18 cellular contexts compared by ENCODE assay signal in genomic region chr16:7378024-7378695, GRCh38. TPM values are rescaled to one million over a fixed set of nuclear protein-coding genes. Genes with fewer than 3 reads are reported as not detected.
A peak's percentile ranks its signal among the peaks of the same experiment; 100 is the strongest.
DNase-seq lines count a peak whose midpoint lies in the region; ATAC-seq, FAIRE-seq and TF ChIP-seq lines count a peak whose summit lies in the region.
"Had no signal": no experiment of that assay in that cellular context is flagged by ENCODE, and none has a peak within 500 bp of the region (broad histone marks: within the 10 kb centered on the region; RNA-seq: fewer than 3 reads in every experiment).

No MANE protein-coding gene starts in this region.

- H3K9me1 ChIP-seq in keratinocyte (ENCODE audit: control insufficient read depth, extremely low read depth, insufficient read depth, low read length): no peaks in the 10 kb centered on the region

- CTCF ChIA-PET in HepG2 (lab: Yijun Ruan, JAX; ENCODE audit: low intra/inter-chr PET ratio, low total read pairs): no interaction called here

- FAIRE-seq in HepG2 (lab: Jason Lieb, UNC) (no peak), keratinocyte (lab: Jason Lieb, UNC) (peak; percentile 36)
- FAIRE-seq: G401.6, GM12891, HTR-8/SVneo had no signal

- H3K79me2 ChIP-seq in HepG2 (ENCODE audit: insufficient read depth, low read length) (no peaks in the 10 kb centered on the region), keratinocyte (ENCODE audit: control insufficient read depth, insufficient read depth, low read length) (no peaks in the 10 kb centered on the region)

- H3K9ac ChIP-seq in HepG2 (ENCODE audit: insufficient read depth, low read depth, low read length) (no peak overlapping the region), keratinocyte (ENCODE audit: control insufficient read depth, extremely low read depth, insufficient read depth, low read length) (no peak overlapping the region)
- H3K9ac ChIP-seq: BLaER1 treated with 17β-estradiol and CSF1 and Interleukin-3, amounts not matched to agents 10 nM and 100 nM had no signal

- POLR2A ChIA-PET in HepG2 (lab: Yijun Ruan, JAX): no interaction called here

- ATAC-seq in HepG2 (no peak), right lobe of liver (no peak), left lobe of liver (no peak)

- H3K4me3 ChIP-seq in HepG2 (replicated peaks in 1 of 3; ENCODE audit: insufficient read depth in 1 of 3, low read depth in 2 of 3, low read length in 3 of 3): no peak overlapping the region
- H3K4me3 ChIP-seq in right lobe of liver: no peak overlapping the region
- H3K4me3 ChIP-seq in keratinocyte (ENCODE audit: control insufficient read depth in 2 of 3, extremely low read depth in 1 of 3, insufficient read depth in 2 of 3, low read depth in 1 of 3, low read length in 3 of 3): no peak overlapping the region
- H3K4me3 ChIP-seq: BLaER1 treated with 17β-estradiol and CSF1 and Interleukin-3, amounts not matched to agents 10 nM and 100 nM had no signal

- intact Hi-C loops in HepG2 (cut with micrococcal nuclease; ENCODE audit: unreplicated experiment): no loop called here
- intact Hi-C loops in right lobe of liver (cut with DNase I): no loop called here

- dilution Hi-C loops in keratinocyte (cut with MboI; ENCODE audit: extremely low pct_ligation_motif_present, low sequenced_read_pairs): no loop called here

- BruUV-seq in HepG2 (replicated peaks; lab: Mats Ljungman, UMichigan): no TSS peak

- no peak overlapping the region for H2AFZ ChIP-seq in HepG2 (ENCODE audit: low read length)
- H2AFZ ChIP-seq in keratinocyte (ENCODE audit: control insufficient read depth, low read length): peak overlapping the region; percentile 77

- H3K36me3 ChIP-seq in HepG2 (replicated peaks in 1 of 2; ENCODE audit: control insufficient read depth in 1 of 2, insufficient read depth in 2 of 2, low read length in 2 of 2) (no peaks in the 10 kb centered on the region), right lobe of liver (no peaks in the 10 kb centered on the region), keratinocyte (ENCODE audit: control insufficient read depth in 2 of 2, extremely low read depth in 1 of 2, insufficient read depth in 2 of 2, low read length in 2 of 2) (no peaks in the 10 kb centered on the region)
- H3K36me3 ChIP-seq: BLaER1 treated with 17β-estradiol and CSF1 and Interleukin-3, amounts not matched to agents 10 nM and 100 nM had no signal

- no peaks in the 10 kb centered on the region for H3K4me1 ChIP-seq in HepG2 (ENCODE audit: insufficient read depth, low read length)
- H3K4me1 ChIP-seq in right lobe of liver: no peaks in the 10 kb centered on the region
- no peaks in the 10 kb centered on the region for H3K4me1 ChIP-seq in keratinocyte (ENCODE audit: control insufficient read depth, extremely low read depth, insufficient read depth, low read length)
- H3K4me1 ChIP-seq: BLaER1 treated with 17β-estradiol and CSF1 and Interleukin-3, amounts not matched to agents 10 nM and 100 nM had no signal

- DNase-seq in HepG2 (ENCODE audit: low spot score): no peak
- DNase-seq in right lobe of liver: no peak
- DNase-seq in cerebellum (ENCODE audit: low spot score): peak; percentile 39
- DNase-seq in keratinocyte (ENCODE audit: low read depth, low spot score): no peak
- DNase-seq in effector CD4-positive, alpha-beta T cell: no peak
- no peak for DNase-seq in left lobe of liver (ENCODE audit: low spot score)
- DNase-seq in NCI-H446 treated with DMSO at 0.1 percent for 48 hours (lab: John Stamatoyannopoulos, UW): no peak
- no peak for DNase-seq in OCI-M1 (lab: John Stamatoyannopoulos, UW)
- DNase-seq: ACHN; CD4-positive, CD25-positive, alpha-beta regulatory T cell; DMS 273 treated with DMSO at 0.1 percent for 48 hours; GOT3; H9 had no signal

- in situ Hi-C loops in HepG2 (cut with HindIII; ENCODE audit: extremely low pct_ligation_motif_present, low pct_unique_long_range_greater_than_20kb): no loop called here

- H3K4me2 ChIP-seq in HepG2 (ENCODE audit: low read depth, low read length): no peak overlapping the region
- peak overlapping the region; percentile 40 for H3K4me2 ChIP-seq in keratinocyte (ENCODE audit: control insufficient read depth, extremely low read depth, insufficient read depth, low read depth, low read length)
- H3K4me2 ChIP-seq: BLaER1 treated with 17β-estradiol and CSF1 and Interleukin-3, amounts not matched to agents 10 nM and 100 nM had no signal

- no peaks in the 10 kb centered on the region for H3K9me3 ChIP-seq in HepG2 (ENCODE audit: low read length)
- H3K9me3 ChIP-seq in right lobe of liver: no peaks in the 10 kb centered on the region
- no peaks in the 10 kb centered on the region for H3K9me3 ChIP-seq in keratinocyte (ENCODE audit: control insufficient read depth, low read depth, low read length)
- H3K9me3 ChIP-seq: BLaER1 treated with 17β-estradiol and CSF1 and Interleukin-3, amounts not matched to agents 10 nM and 100 nM had no signal

- H3K27me3 ChIP-seq in HepG2 (ENCODE audit: control insufficient read depth in 1 of 2, insufficient read depth in 2 of 2, low read length in 2 of 2) (no peaks in the 10 kb centered on the region; a peak in 1 of 5 replicates), right lobe of liver (no peaks in the 10 kb centered on the region), keratinocyte (ENCODE audit: control insufficient read depth, extremely low read depth, insufficient read depth, low read length) (no peaks in the 10 kb centered on the region)
- H3K27me3 ChIP-seq: BLaER1 treated with 17β-estradiol and CSF1 and Interleukin-3, amounts not matched to agents 10 nM and 100 nM had no signal

- H3K27ac ChIP-seq in HepG2 (ENCODE audit: extremely low read length, insufficient read depth, low read length): no peak overlapping the region
- H3K27ac ChIP-seq in right lobe of liver: no peak overlapping the region
- H3K27ac ChIP-seq in keratinocyte (ENCODE audit: control insufficient read depth, insufficient read depth, low read length): no peak overlapping the region
- H3K27ac ChIP-seq: BLaER1 treated with 17β-estradiol and CSF1 and Interleukin-3, amounts not matched to agents 10 nM and 100 nM had no signal

- TF ChIP-seq RAD21 in HepG2 (CRISPR knock-in tag; IDR thresholded peaks at IDR 0.05): no peak

- WGBS in HepG2 (ENCODE audit: low lambda C conversion rate): 29% methylated on average over 16 of the region's 16 CpGs
- WGBS in right lobe of liver (ENCODE audit: insufficient coverage, low coverage, low lambda C conversion rate, missing lambda C conversion rate): 40% methylated on average over 7 of the region's 16 CpGs

- TF ChIP-seq CTCF in HepG2 (CRISPR knock-in tag; IDR thresholded peaks at IDR 0.05) (no peak), right lobe of liver (IDR thresholded peaks at IDR 0.05) (no peak), keratinocyte (optimal IDR thresholded peaks at IDR 0.05 in 1 of 3, IDR thresholded peaks at IDR 0.05 in 1 of 3, conservative IDR thresholded peaks at IDR 0.05 in 1 of 3; ENCODE audit: extremely low read depth in 1 of 3, insufficient read depth in 2 of 3, low read length in 3 of 3) (no peak)

- no peaks in the 10 kb centered on the region for H4K20me1 ChIP-seq in HepG2 (ENCODE audit: insufficient read depth, low read length)
- H4K20me1 ChIP-seq in keratinocyte (ENCODE audit: control insufficient read depth, extremely low read depth, insufficient read depth, low read length): no peaks in the 10 kb centered on the region
- H4K20me1 ChIP-seq: BLaER1 treated with 17β-estradiol and CSF1 and Interleukin-3, amounts not matched to agents 10 nM and 100 nM had no signal

- TF ChIP-seq EP300 in HepG2 (IDR thresholded peaks at IDR 0.05; ENCODE audit: low read depth in 2 of 2, low read length in 2 of 2) (no peak), HepG2 (CRISPR knock-in tag; IDR thresholded peaks at IDR 0.05; ENCODE audit: borderline replicate concordance) (no peak)

- TF ChIP-seq POLR2A in HepG2 (IDR thresholded peaks at IDR 0.05; ENCODE audit: insufficient read depth in 1 of 2, low read depth in 2 of 2, low read length in 2 of 2): no peak
- TF ChIP-seq POLR2A in right lobe of liver (IDR thresholded peaks at IDR 0.05): no peak

TF ChIP-seq in HepG2, 621 proteins besides CTCF, POLR2A, EP300 and RAD21 (continues in another document):
- TF ChIP-seq GABPA (IDR thresholded peaks at IDR 0.05; ENCODE audit: low read depth, low read length): no peak
- 0 out of 2 replicates have a peak, but pooled peaks have one; percentile 19 for TF ChIP-seq GABPA (CRISPR knock-in tag; IDR thresholded peaks at IDR 0.05; ENCODE audit: low read depth)

RNA-seq across cellular contexts. Expression of gene RBFOX1, which starts 45.5 kb away (rescaled TPM):
- not detected in 2 replicates for total RNA-seq in HepG2 (2016; rRNA removed; fragmentation: Illumina TruSeq; extraction: Trizol)
- not detected in 2 replicates for total RNA-seq in HepG2 (2016; cell fraction: cytosol; rRNA removed; fragmentation: Illumina TruSeq; extraction: Trizol; ENCODE audit: low read depth)
- not detected in 2 replicates for total RNA-seq in HepG2 (2016; cell fraction: insoluble cytoplasmic fraction; rRNA removed; fragmentation: Illumina TruSeq; extraction: Trizol)
- total RNA-seq in HepG2 (2016; cell fraction: membrane; rRNA removed; fragmentation: Illumina TruSeq; extraction: Trizol): not detected in 2 replicates
- not detected in 2 replicates for total RNA-seq in HepG2 (2016; cell fraction: nucleus; rRNA removed; fragmentation: Illumina TruSeq; extraction: Trizol)
- not detected in 2 replicates for polyA plus RNA-seq in HepG2 (2011; rRNA removed)
- not detected in 2 replicates for polyA plus RNA-seq in HepG2 (2011; cell fraction: cytosol; rRNA removed)
- not detected in 2 replicates for polyA plus RNA-seq in HepG2 (2011; cell fraction: nucleus; rRNA removed)
- not detected in 2 replicates for polyA plus RNA-seq in HepG2 (2012)
- polyA plus RNA-seq in HepG2 (2016; cell fraction: cytosol; fragmentation: Illumina TruSeq; extraction: Trizol; ENCODE audit: low read depth): not detected in 2 replicates
- polyA plus RNA-seq in HepG2 (2016; cell fraction: insoluble cytoplasmic fraction; fragmentation: Illumina TruSeq; extraction: Trizol; ENCODE audit: low read depth): not detected in 2 replicates
- polyA plus RNA-seq in HepG2 (2016; cell fraction: membrane; fragmentation: Illumina TruSeq; extraction: Trizol; ENCODE audit: low read depth): not detected in 2 replicates
- polyA plus RNA-seq in HepG2 (2016; cell fraction: nucleus; fragmentation: Illumina TruSeq; extraction: Trizol; ENCODE audit: insufficient read depth, low read depth): not detected in 2 replicates
- polyA minus RNA-seq in HepG2 (2011; rRNA and poly(A)+ RNA removed; ENCODE audit: low replicate concordance): not detected in 2 replicates
- polyA minus RNA-seq in HepG2 (2011; cell fraction: cytosol; rRNA and poly(A)+ RNA removed): not detected in 2 replicates
- polyA minus RNA-seq in HepG2 (2011; cell fraction: nucleus; rRNA and poly(A)+ RNA removed): not detected in 2 replicates
- under 1 TPM in 1 of 6 experiments, not detected in 5; 0.19 TPM for total RNA-seq in right lobe of liver
- total RNA-seq in cerebellum: 27.6 TPM
- not detected in 3 replicates for polyA plus RNA-seq in keratinocyte
- not detected for polyA plus RNA-seq in keratinocyte (2011; ENCODE audit: low read depth)
- polyA plus RNA-seq in keratinocyte (2011; cell fraction: cytosol; rRNA removed): not detected in 2 replicates
- polyA plus RNA-seq in keratinocyte (2011; cell fraction: nucleus; rRNA removed): not detected in 2 replicates
- polyA plus RNA-seq in keratinocyte (2012; ENCODE audit: low replicate concordance): not detected in 2 replicates
- polyA minus RNA-seq in keratinocyte: not detected in 3 replicates
- not detected for polyA minus RNA-seq in keratinocyte (2011; cell fraction: cytosol; rRNA and poly(A)+ RNA removed)
- polyA minus RNA-seq in keratinocyte (2011; cell fraction: nucleus; rRNA and poly(A)+ RNA removed): not detected in 2 replicates
- not detected for total RNA-seq in left lobe of liver
- total RNA-seq: A172; CD4-positive, CD25-positive, alpha-beta regulatory T cell had no signal
- polyA plus RNA-seq: CD4-positive, CD25-positive, alpha-beta regulatory T cell had no signal

Comparison
In these comparisons a context has a peak if more than half of its experiments do, and no peak if none do; other contexts are left out.
1. RNA of gene RBFOX1, which starts 45.5 kb away (total RNA-seq): 27.6 TPM in cerebellum (single experiment); not detected in HepG2, not detected in left lobe of liver (single experiment) and 0.19 TPM in right lobe of liver; every median in the first group is over 10 times any median in the second.